In the genomic region with DNA sequence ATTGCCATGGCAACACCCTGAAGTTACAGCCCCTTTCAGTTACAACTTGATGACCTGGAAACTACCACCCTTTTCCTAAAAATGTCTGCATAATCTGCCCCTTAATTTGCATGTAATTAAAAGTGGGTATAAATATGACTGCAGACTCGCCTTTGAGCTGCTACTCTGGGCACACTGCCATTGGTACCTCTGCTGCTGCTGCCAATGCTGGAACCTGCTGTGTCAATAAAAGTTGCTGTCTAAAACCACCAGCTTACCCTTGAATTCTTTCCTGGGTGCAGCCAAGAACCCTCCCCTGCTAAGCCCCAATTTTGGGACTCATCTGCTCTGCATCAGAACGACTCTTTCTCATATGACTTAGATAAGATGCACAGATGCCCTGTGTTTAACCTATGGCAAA, we compare ENCODE assay signal across 28 cellular contexts. TPM values are rescaled to one million over a fixed set of nuclear protein-coding genes. Genes with fewer than 3 reads are reported as not detected.
"Had no signal": no experiment of that assay in that cellular context is flagged by ENCODE, and none has a peak within 500 bp of the region (broad histone marks: within the 10 kb centered on the region; RNA-seq: fewer than 3 reads in every experiment).

No MANE protein-coding gene starts in this region.

- H3K4me1 Mint-ChIP-seq: activated T-helper 17 cell treated with anti-CD3 and anti-CD28 coated beads, Interleukin-2, amount 50 U/mL, for 72 hours; endodermal cell; T-helper 17 cell had no signal

- H3K9me3 Mint-ChIP-seq: activated B cell treated with CpG ODN at 0.5 μM for 24 hours; activated CD8-positive, alpha-beta T cell treated with anti-CD3 and anti-CD28 coated beads for 36 hours; activated T-cell treated with anti-CD3 and anti-CD28 coated beads, Interleukin-2, amount 50 U/mL, for 4 hours; activated T-helper 17 cell treated with anti-CD3 and anti-CD28 coated beads, Interleukin-2, amount 50 U/mL, for 72 hours; endodermal cell; T-helper 2 cell treated with Interferon-gamma antibody and Interleukin-4, amounts not matched to agents 5 μg/mL and 100 μg/mL, for 36 hours had no signal

- H3K36me3 ChIP-seq: colonic mucosa, heart left ventricle, WERI-Rb-1 had no signal

- H3K4me3 Mint-ChIP-seq: activated B cell treated with CpG ODN at 0.5 μM for 24 hours; activated CD8-positive, alpha-beta T cell treated with anti-CD3 and anti-CD28 coated beads for 36 hours; activated naive CD8-positive, alpha-beta T cell; activated T-cell treated with anti-CD3 and anti-CD28 coated beads, Interleukin-2, amount 50 U/mL, for 4 hours; activated T-helper 17 cell treated with anti-CD3 and anti-CD28 coated beads, Interleukin-2, amount 50 U/mL, for 72 hours; endodermal cell; T-helper 17 cell; T-helper 2 cell treated with Interferon-gamma antibody and Interleukin-4, amounts not matched to agents 5 μg/mL and 100 μg/mL, for 36 hours had no signal

- H3K4me3 ChIP-seq: body of pancreas, colonic mucosa, heart left ventricle had no signal

- H3K27me3 ChIP-seq: body of pancreas, colonic mucosa, heart left ventricle had no signal

- H3K27me3 Mint-ChIP-seq: activated naive CD8-positive, alpha-beta T cell had no signal

- H3K27ac ChIP-seq: body of pancreas, colonic mucosa, heart left ventricle, WERI-Rb-1 had no signal

- H3K27ac Mint-ChIP-seq: activated B cell treated with CpG ODN at 0.5 μM for 24 hours; activated CD8-positive, alpha-beta T cell treated with anti-CD3 and anti-CD28 coated beads for 36 hours; activated naive CD8-positive, alpha-beta T cell; activated T-helper 17 cell treated with anti-CD3 and anti-CD28 coated beads, Interleukin-2, amount 50 U/mL, for 72 hours; endodermal cell; T-helper 17 cell; T-helper 2 cell treated with Interferon-gamma antibody and Interleukin-4, amounts not matched to agents 5 μg/mL and 100 μg/mL, for 36 hours had no signal

- DNase-seq: activated B cell treated with CpG ODN at 0.5 μM for 24 hours; activated CD4-positive, alpha-beta T cell treated with anti-CD3 and anti-CD28 coated beads for 48 hours; activated CD4-positive, alpha-beta T cell treated with anti-CD3 and anti-CD28 coated beads, Interleukin-2, amount 50 U/mL, for 1 hour; activated CD4-positive, alpha-beta T cell treated with anti-CD3 and anti-CD28 coated beads, Interleukin-2, amount 50 U/mL, for 48 hours; activated CD8-positive, alpha-beta memory T cell treated with anti-CD3 and anti-CD28 coated beads for 24 hours; activated CD8-positive, alpha-beta T cell treated with anti-CD3 and anti-CD28 coated beads for 36 hours; activated effector memory CD4-positive, alpha-beta T cell treated with Interleukin-2 at 50 U/mL for 16 hours; activated gamma-delta T cell treated with Interleukin-2 at 50 U/mL for 16 hours; activated naive CD4-positive, alpha-beta T cell treated with anti-CD3 and anti-CD28 coated beads, Interleukin-2, amount 50 U/mL, for 16 hours; activated naive CD4-positive, alpha-beta T cell treated with Interleukin-2 at 50 U/mL for 16 hours; activated T-cell treated with anti-CD3 and anti-CD28 coated beads, Interleukin-2, amount 50 U/mL, for 4 hours; amniotic stem cell; body of pancreas; cerebellar nuclear complex; colonic mucosa; effector memory CD4-positive, alpha-beta T cell; endodermal cell; glutamatergic neuron; heart left ventricle; T-helper 1 cell; T-helper 17 cell; WERI-Rb-1 had no signal

- H3K9me3 ChIP-seq: body of pancreas, colonic mucosa, heart left ventricle had no signal

- H3K4me1 ChIP-seq: body of pancreas, colonic mucosa, heart left ventricle had no signal

RNA-seq across cellular contexts. Expression of gene LGI1, which starts 45.1 kb away (rescaled TPM):
- total RNA-seq: activated B cell treated with CpG ODN at 0.5 μM for 24 hours; activated CD8-positive, alpha-beta T cell treated with anti-CD3 and anti-CD28 coated beads for 36 hours; activated T-cell treated with anti-CD3 and anti-CD28 coated beads, Interleukin-2, amount 50 U/mL, for 4 hours; activated T-helper 17 cell treated with anti-CD3 and anti-CD28 coated beads, Interleukin-2, amount 50 U/mL, for 72 hours; body of pancreas; dermis microvascular lymphatic vessel endothelial cell; epithelial cell of proximal tubule; esophagus mucosa; T-helper 17 cell had no signal
